ENCODE assay signal across 9 cellular contexts in genomic region chr11:12235549-12235944, GRCh38.
A peak's percentile ranks its signal among the peaks of the same experiment; 100 is the strongest.
DNase-seq lines count a peak whose midpoint lies in the region; ATAC-seq and TF ChIP-seq lines count a peak whose summit lies in the region.
"Had no signal": no experiment of that assay in that cellular context is flagged by ENCODE, and none has a peak within 500 bp of the region (broad histone marks: within the 10 kb centered on the region; RNA-seq: fewer than 3 reads in every experiment).

No MANE protein-coding gene starts in this region.

- no peak overlapping the region for H3K9ac ChIP-seq in muscle layer of colon (ENCODE audit: low read length)
- H3K9ac ChIP-seq: KMS-11 had no signal

- H3K4me1 ChIP-seq in ascending aorta (peaks cover 17 to 86% of the 10 kb centered on the region in 2 donors), muscle layer of colon (ENCODE audit: insufficient read depth, low read length) (peaks cover 71% of the 10 kb centered on the region)

- intact Hi-C loops in ascending aorta (cut with DNase I): loop anchor here (2.0 to 10.0 kb wide), 3 partner anchors 73 to 1091 kb away; no protein-coding TSS in a partner anchor

- H3K27me3 ChIP-seq in ascending aorta (no peaks in the 10 kb centered on the region), muscle layer of colon (ENCODE audit: control insufficient read depth in 1 of 2, insufficient read depth in 2 of 2, low read length in 2 of 2) (no peaks in the 10 kb centered on the region)

- H3K27ac ChIP-seq in ascending aorta: peak overlapping the region; percentile 94 to 98
- H3K27ac ChIP-seq in muscle layer of colon (ENCODE audit: low read depth, low read length): peak overlapping the region; percentile 86
- H3K27ac ChIP-seq: KMS-11 had no signal

- H3K9me3 ChIP-seq in ascending aorta (no peaks in the 10 kb centered on the region), muscle layer of colon (ENCODE audit: low read length) (no peaks in the 10 kb centered on the region)

- H3K36me3 ChIP-seq in ascending aorta (peaks cover 34 to 73% of the 10 kb centered on the region in 2 donors), muscle layer of colon (ENCODE audit: insufficient read depth, low read length) (peaks cover 24% of the 10 kb centered on the region)

- no peak overlapping the region for H3K4me3 ChIP-seq in ascending aorta
- H3K4me3 ChIP-seq in muscle layer of colon (ENCODE audit: low read depth in 1 of 2, low read length in 2 of 2): no peak overlapping the region

- peak; percentile 51 for DNase-seq in EH (ENCODE audit: low read depth)
- no peak for DNase-seq in ascending aorta (ENCODE audit: low spot score in 2 of 2)
- DNase-seq in NAMALWA (ENCODE audit: low spot score): no peak
- no peak for DNase-seq in DMS 273 treated with DMSO at 0.1 percent for 48 hours (lab: John Stamatoyannopoulos, UW)

- no peak for TF ChIP-seq CTCF in ascending aorta (IDR thresholded peaks at IDR 0.05)

- peak; percentile 20 for ATAC-seq in HG03103 (IDR thresholded peaks at IDR 0.05; ENCODE audit: low read depth, unreplicated experiment)
- no peak for ATAC-seq in GM19452 (IDR thresholded peaks at IDR 0.05; ENCODE audit: unreplicated experiment)
- no peak for ATAC-seq in HG03135 (IDR thresholded peaks at IDR 0.05; ENCODE audit: unreplicated experiment)
